Comparison of ENCODE assay signal across 1 cellular context in the genomic region with DNA sequence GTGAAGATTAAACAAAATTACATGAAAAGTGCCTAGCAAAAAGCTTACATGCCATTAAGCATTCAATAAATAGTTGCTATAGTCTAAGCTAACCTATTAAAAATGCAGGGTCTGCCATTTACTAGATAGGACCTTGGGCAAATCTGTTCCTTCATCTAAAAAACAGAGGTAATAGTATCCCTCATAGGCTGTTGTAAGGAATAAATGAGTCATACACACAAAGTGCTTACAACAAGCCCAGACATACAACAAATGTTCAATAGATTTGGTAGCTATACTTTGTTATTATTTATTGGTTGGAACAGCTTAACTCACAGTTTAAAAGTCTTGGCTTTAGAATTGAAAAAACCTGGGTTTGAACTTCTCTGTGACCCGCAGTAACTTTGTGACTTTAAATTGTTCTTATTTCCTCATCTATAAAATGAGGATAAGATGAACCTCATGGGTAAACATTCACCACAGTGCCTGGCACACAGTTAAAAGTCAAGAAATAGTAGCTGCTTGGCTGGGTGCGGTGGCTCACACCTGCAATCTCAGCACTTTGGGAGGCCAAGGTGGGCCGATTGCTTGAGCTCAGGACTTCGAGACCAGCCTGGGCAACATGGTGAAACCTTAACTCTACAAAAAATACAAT.
TF ChIP-seq lines count a peak whose summit lies in the region.

No MANE protein-coding gene starts in this region.

TF ChIP-seq in SK-N-SH, 30 proteins besides CTCF, POLR2A, EP300 and RAD21:
- TF ChIP-seq CHD2 (IDR thresholded peaks at IDR 0.05; ENCODE audit: low read length, partially characterized antibody), result no peak
- TF ChIP-seq, protein P1, sequence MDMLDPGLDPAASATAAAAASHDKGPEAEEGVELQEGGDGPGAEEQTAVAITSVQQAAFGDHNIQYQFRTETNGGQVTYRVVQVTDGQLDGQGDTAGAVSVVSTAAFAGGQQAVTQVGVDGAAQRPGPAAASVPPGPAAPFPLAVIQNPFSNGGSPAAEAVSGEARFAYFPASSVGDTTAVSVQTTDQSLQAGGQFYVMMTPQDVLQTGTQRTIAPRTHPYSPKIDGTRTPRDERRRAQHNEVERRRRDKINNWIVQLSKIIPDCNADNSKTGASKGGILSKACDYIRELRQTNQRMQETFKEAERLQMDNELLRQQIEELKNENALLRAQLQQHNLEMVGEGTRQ (IDR thresholded peaks at IDR 0.05; ENCODE audit: borderline replicate concordance, low read depth, low read length), result no peak
- no peak for TF ChIP-seq FOXJ3 (CRISPR knock-in tag; IDR thresholded peaks at IDR 0.05)
